ENCODE assay signal across 24 cellular contexts in the genomic region with DNA sequence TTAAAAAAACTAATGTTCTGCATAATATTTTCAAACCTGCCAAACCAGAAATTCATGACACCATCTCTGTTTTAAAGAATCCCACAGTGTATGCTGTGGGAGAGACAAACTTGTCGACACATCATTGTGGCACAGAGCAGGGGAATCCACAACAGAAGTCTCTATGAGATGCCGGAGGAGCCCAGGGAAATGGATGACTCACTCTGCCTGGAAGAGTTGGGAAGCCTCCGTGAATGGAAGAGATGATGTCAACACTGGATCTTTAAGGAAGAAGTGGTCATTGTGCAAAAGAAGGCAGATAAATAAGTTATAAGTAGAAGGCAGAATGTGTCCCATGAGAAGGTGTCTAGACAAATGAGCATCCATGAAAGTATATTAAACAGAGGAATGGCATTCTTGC.
DNase-seq lines count a peak whose midpoint lies in the region; ATAC-seq and TF ChIP-seq lines count a peak whose summit lies in the region.
"Had no signal": no experiment of that assay in that cellular context is flagged by ENCODE, and none has a peak within 500 bp of the region (broad histone marks: within the 10 kb centered on the region; RNA-seq: fewer than 3 reads in every experiment).

No MANE protein-coding gene starts in this region.

- no peaks in the 10 kb centered on the region for H3K9me3 Mint-ChIP-seq in chondrocyte (ENCODE audit: low read depth)
- peaks cover 0 to 23% (median 11%) of the 10 kb centered on the region in 9 donors for H3K9me3 Mint-ChIP-seq in naive thymus-derived CD8-positive, alpha-beta T cell

- H3K9me3 ChIP-seq in right cardiac atrium (ENCODE audit: control insufficient read depth, low read length) = no peaks in the 10 kb centered on the region
- H3K9me3 ChIP-seq in T-helper 17 cell (ENCODE audit: control insufficient read depth, low read length, poor library complexity, severe bottlenecking) = no peaks in the 10 kb centered on the region
- H3K9me3 ChIP-seq: adrenal gland, mucosa of descending colon, SJCRH30 had no signal

- no peaks in the 10 kb centered on the region for H3K27me3 ChIP-seq in right cardiac atrium (ENCODE audit: control insufficient read depth, insufficient read depth)
- H3K27me3 ChIP-seq: adrenal gland, SJCRH30 had no signal

- no peak for TF ChIP-seq CTCF in chondrocyte (IDR thresholded peaks at IDR 0.05)

- WGBS in right cardiac atrium = 27% methylated on average over 3 of the region's 3 CpGs

- no peak overlapping the region for H3K4me3 Mint-ChIP-seq in chondrocyte (ENCODE audit: unreplicated experiment)
- no peak overlapping the region for H3K4me3 Mint-ChIP-seq in naive thymus-derived CD8-positive, alpha-beta T cell
- no peak overlapping the region for H3K4me3 Mint-ChIP-seq in T-helper 17 cell
- H3K4me3 Mint-ChIP-seq: activated CD8-positive, alpha-beta T cell treated with anti-CD3 and anti-CD28 coated beads for 36 hours; T-helper 2 cell treated with Interferon-gamma antibody and Interleukin-4, amounts not matched to agents 5 μg/mL and 100 μg/mL, for 36 hours had no signal

- H3K36me3 Mint-ChIP-seq in chondrocyte (ENCODE audit: low read depth) = no peaks in the 10 kb centered on the region
- peaks cover 0 to 20% (median 11%) of the 10 kb centered on the region in 3 donors for H3K36me3 Mint-ChIP-seq in naive thymus-derived CD8-positive, alpha-beta T cell
- H3K36me3 Mint-ChIP-seq in T-helper 17 cell (ENCODE audit: low read depth) = peaks cover 3% of the 10 kb centered on the region

- no peak overlapping the region for H3K4me3 ChIP-seq in right cardiac atrium (ENCODE audit: low read length)
- H3K4me3 ChIP-seq: adrenal gland, mucosa of descending colon, SJCRH30 had no signal

- peak overlapping the region; percentile 8 for H3K27ac Mint-ChIP-seq in chondrocyte (ENCODE audit: unreplicated experiment)
- H3K27ac Mint-ChIP-seq in naive thymus-derived CD8-positive, alpha-beta T cell = no peak overlapping the region
- H3K27ac Mint-ChIP-seq in T-helper 17 cell = no peak overlapping the region
- H3K27ac Mint-ChIP-seq: activated CD8-positive, alpha-beta T cell treated with anti-CD3 and anti-CD28 coated beads for 36 hours; T-helper 2 cell treated with Interferon-gamma antibody and Interleukin-4, amounts not matched to agents 5 μg/mL and 100 μg/mL, for 36 hours had no signal

- intact Hi-C loops in right cardiac atrium (cut with DNase I) = no loop called here

- no peaks in the 10 kb centered on the region for H3K4me1 ChIP-seq in right cardiac atrium (ENCODE audit: control insufficient read depth, insufficient read depth, low read length)
- H3K4me1 ChIP-seq: adrenal gland had no signal

- POLR2A ChIA-PET in naive thymus-derived CD8-positive, alpha-beta T cell (lab: Charles Lee) = no interaction called here

- peak; percentile 79 to 85 for ATAC-seq in right cardiac atrium
- no peak for ATAC-seq in naive thymus-derived CD8-positive, alpha-beta T cell
- ATAC-seq in T-helper 17 cell = no peak
- ATAC-seq: activated CD8-positive, alpha-beta T cell treated with anti-CD3 and anti-CD28 coated beads for 36 hours; esophagus mucosa; left lobe of liver; mucosa of descending colon had no signal

- H3K27ac ChIP-seq in right cardiac atrium (ENCODE audit: low read length) = no peak overlapping the region
- H3K27ac ChIP-seq: adrenal gland, HL-60, SJCRH30 had no signal

- H3K27me3 Mint-ChIP-seq in chondrocyte (ENCODE audit: low read depth) (no peaks in the 10 kb centered on the region), T-helper 17 cell (no peaks in the 10 kb centered on the region)
- H3K27me3 Mint-ChIP-seq in naive thymus-derived CD8-positive, alpha-beta T cell = no peaks in the 10 kb centered on the region
- H3K27me3 Mint-ChIP-seq: activated CD8-positive, alpha-beta T cell treated with anti-CD3 and anti-CD28 coated beads for 36 hours had no signal

- peaks cover 6% of the 10 kb centered on the region for H3K4me1 Mint-ChIP-seq in chondrocyte (ENCODE audit: low read depth)
- no peaks in the 10 kb centered on the region for H3K4me1 Mint-ChIP-seq in naive thymus-derived CD8-positive, alpha-beta T cell
- no peaks in the 10 kb centered on the region for H3K4me1 Mint-ChIP-seq in T-helper 17 cell

- DNase-seq in RPMI7951 (ENCODE audit: low read depth) (peak; percentile 42), chondrocyte (ENCODE audit: low spot score) (no peak), right cardiac atrium (peak in 1 of 3 donors; percentile 47), stromal cell of bone marrow (ENCODE audit: low read depth) (peak; percentile 78), NOMO-1 treated with dmso at 0.1 percent for 144 hours (lab: John Stamatoyannopoulos, UW; ENCODE audit: unreplicated experiment) (no peak), AG08395 (ENCODE audit: low spot score) (no peak), T-helper 17 cell (no peak)
- DNase-seq in naive thymus-derived CD8-positive, alpha-beta T cell = no peak
- DNase-seq: activated CD4-positive, CD25-positive, alpha-beta regulatory T cell; activated CD8-positive, alpha-beta T cell treated with anti-CD3 and anti-CD28 coated beads for 36 hours; activated gamma-delta T cell treated with Interleukin-2 at 50 U/mL for 16 hours; adrenal gland; cerebellar nuclear complex; DND-41; effector CD4-positive, alpha-beta T cell; mucosa of descending colon; NCI-H748 treated with DMSO at 0.1 percent for 48 hours; SJCRH30; stimulated activated CD4-positive, alpha-beta T cell treated with anti-CD3 and anti-CD28 coated beads, Interleukin-12 subunit alpha, Interleukin-12 subunit beta, amount 100 ng/mL, for 4 hours; substantia nigra had no signal

Comparison
In these comparisons a context has a peak if more than half of its experiments do, and no peak if none do; other contexts are left out.
1. DNase-seq: peak in RPMI7951 (single experiment) and stromal cell of bone marrow (single experiment); none in chondrocyte (single experiment), naive thymus-derived CD8-positive, alpha-beta T cell (0 of 10), NOMO-1 treated with dmso at 0.1 percent for 144 hours (single experiment), AG08395 (single experiment) and T-helper 17 cell (0 of 3).
2. ATAC-seq: peak in right cardiac atrium (2 of 2); none in naive thymus-derived CD8-positive, alpha-beta T cell (0 of 2) and T-helper 17 cell (single experiment).